ENCODE assay signal across 1 cellular context in the genomic region with DNA sequence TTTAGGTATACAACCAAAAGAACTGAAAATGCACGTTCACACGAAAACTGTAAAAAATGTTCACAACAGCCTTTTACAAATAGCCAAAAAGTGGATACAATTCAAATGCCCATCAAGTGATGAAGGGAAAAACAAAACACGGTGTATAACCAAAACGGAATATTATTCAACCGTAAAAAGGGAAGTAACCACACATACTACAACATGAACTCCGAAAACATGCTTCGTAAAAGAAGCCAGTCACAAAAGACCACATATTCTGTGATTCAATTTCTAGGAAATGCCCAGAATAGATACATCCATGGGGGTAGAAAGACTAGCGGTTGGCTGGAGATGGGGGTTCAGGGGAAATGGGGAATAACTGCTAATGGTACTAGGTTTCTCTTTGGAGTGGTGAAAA.
TF ChIP-seq lines count a peak whose summit lies in the region.

No MANE protein-coding gene starts in this region.

TF ChIP-seq in GM23338, 12 proteins besides CTCF, POLR2A, EP300 and RAD21 (continued from another document):
- TF ChIP-seq, protein P1, sequence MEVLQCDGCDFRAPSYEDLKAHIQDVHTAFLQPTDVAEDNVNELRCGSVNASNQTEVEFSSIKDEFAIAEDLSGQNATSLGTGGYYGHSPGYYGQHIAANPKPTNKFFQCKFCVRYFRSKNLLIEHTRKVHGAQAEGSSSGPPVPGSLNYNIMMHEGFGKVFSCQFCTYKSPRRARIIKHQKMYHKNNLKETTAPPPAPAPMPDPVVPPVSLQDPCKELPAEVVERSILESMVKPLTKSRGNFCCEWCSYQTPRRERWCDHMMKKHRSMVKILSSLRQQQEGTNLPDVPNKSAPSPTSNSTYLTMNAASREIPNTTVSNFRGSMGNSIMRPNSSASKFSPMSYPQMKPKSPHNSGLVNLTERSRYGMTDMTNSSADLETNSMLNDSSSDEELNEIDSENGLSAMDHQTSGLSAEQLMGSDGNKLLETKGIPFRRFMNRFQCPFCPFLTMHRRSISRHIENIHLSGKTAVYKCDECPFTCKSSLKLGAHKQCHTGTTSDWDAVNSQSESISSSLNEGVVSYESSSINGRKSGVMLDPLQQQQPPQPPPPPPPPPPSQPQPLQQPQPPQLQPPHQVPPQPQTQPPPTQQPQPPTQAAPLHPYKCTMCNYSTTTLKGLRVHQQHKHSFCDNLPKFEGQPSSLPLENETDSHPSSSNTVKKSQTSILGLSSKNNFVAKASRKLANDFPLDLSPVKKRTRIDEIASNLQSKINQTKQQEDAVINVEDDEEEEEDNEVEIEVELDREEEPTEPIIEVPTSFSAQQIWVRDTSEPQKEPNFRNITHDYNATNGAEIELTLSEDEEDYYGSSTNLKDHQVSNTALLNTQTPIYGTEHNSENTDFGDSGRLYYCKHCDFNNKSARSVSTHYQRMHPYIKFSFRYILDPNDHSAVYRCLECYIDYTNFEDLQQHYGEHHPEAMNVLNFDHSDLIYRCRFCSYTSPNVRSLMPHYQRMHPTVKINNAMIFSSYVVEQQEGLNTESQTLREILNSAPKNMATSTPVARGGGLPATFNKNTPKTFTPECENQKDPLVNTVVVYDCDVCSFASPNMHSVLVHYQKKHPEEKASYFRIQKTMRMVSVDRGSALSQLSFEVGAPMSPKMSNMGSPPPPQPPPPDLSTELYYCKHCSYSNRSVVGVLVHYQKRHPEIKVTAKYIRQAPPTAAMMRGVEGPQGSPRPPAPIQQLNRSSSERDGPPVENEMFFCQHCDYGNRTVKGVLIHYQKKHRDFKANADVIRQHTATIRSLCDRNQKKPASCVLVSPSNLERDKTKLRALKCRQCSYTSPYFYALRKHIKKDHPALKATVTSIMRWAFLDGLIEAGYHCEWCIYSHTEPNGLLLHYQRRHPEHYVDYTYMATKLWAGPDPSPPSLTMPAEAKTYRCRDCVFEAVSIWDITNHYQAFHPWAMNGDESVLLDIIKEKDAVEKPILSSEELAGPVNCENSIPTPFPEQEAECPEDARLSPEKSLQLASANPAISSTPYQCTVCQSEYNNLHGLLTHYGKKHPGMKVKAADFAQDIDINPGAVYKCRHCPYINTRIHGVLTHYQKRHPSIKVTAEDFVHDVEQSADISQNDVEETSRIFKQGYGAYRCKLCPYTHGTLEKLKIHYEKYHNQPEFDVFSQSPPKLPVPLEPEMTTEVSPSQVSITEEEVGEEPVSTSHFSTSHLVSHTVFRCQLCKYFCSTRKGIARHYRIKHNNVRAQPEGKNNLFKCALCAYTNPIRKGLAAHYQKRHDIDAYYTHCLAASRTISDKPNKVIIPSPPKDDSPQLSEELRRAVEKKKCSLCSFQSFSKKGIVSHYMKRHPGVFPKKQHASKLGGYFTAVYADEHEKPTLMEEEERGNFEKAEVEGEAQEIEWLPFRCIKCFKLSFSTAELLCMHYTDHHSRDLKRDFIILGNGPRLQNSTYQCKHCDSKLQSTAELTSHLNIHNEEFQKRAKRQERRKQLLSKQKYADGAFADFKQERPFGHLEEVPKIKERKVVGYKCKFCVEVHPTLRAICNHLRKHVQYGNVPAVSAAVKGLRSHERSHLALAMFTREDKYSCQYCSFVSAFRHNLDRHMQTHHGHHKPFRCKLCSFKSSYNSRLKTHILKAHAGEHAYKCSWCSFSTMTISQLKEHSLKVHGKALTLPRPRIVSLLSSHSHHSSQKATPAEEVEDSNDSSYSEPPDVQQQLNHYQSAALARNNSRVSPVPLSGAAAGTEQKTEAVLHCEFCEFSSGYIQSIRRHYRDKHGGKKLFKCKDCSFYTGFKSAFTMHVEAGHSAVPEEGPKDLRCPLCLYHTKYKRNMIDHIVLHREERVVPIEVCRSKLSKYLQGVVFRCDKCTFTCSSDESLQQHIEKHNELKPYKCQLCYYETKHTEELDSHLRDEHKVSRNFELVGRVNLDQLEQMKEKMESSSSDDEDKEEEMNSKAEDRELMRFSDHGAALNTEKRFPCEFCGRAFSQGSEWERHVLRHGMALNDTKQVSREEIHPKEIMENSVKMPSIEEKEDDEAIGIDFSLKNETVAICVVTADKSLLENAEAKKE (CRISPR knock-in tag; IDR thresholded peaks at IDR 0.05): no peak
- no peak for TF ChIP-seq ZNF114 (CRISPR knock-in tag; IDR thresholded peaks at IDR 0.05)
- TF ChIP-seq, protein P2, sequence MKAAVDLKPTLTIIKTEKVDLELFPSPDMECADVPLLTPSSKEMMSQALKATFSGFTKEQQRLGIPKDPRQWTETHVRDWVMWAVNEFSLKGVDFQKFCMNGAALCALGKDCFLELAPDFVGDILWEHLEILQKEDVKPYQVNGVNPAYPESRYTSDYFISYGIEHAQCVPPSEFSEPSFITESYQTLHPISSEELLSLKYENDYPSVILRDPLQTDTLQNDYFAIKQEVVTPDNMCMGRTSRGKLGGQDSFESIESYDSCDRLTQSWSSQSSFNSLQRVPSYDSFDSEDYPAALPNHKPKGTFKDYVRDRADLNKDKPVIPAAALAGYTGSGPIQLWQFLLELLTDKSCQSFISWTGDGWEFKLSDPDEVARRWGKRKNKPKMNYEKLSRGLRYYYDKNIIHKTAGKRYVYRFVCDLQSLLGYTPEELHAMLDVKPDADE (IDR thresholded peaks at IDR 0.05): no peak
- no peak for TF ChIP-seq STAT1 (IDR thresholded peaks at IDR 0.05; ENCODE audit: unreplicated experiment)
- TF ChIP-seq, protein P3, sequence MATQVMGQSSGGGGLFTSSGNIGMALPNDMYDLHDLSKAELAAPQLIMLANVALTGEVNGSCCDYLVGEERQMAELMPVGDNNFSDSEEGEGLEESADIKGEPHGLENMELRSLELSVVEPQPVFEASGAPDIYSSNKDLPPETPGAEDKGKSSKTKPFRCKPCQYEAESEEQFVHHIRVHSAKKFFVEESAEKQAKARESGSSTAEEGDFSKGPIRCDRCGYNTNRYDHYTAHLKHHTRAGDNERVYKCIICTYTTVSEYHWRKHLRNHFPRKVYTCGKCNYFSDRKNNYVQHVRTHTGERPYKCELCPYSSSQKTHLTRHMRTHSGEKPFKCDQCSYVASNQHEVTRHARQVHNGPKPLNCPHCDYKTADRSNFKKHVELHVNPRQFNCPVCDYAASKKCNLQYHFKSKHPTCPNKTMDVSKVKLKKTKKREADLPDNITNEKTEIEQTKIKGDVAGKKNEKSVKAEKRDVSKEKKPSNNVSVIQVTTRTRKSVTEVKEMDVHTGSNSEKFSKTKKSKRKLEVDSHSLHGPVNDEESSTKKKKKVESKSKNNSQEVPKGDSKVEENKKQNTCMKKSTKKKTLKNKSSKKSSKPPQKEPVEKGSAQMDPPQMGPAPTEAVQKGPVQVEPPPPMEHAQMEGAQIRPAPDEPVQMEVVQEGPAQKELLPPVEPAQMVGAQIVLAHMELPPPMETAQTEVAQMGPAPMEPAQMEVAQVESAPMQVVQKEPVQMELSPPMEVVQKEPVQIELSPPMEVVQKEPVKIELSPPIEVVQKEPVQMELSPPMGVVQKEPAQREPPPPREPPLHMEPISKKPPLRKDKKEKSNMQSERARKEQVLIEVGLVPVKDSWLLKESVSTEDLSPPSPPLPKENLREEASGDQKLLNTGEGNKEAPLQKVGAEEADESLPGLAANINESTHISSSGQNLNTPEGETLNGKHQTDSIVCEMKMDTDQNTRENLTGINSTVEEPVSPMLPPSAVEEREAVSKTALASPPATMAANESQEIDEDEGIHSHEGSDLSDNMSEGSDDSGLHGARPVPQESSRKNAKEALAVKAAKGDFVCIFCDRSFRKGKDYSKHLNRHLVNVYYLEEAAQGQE (IDR thresholded peaks at IDR 0.05; ENCODE audit: unreplicated experiment): no peak
- TF ChIP-seq POLR2AphosphoS5 (IDR thresholded peaks at IDR 0.05; ENCODE audit: low read depth): no peak
- TF ChIP-seq CREB1 (CRISPR knock-in tag; IDR thresholded peaks at IDR 0.05; ENCODE audit: low read depth): no peak
- TF ChIP-seq ZNF331 (CRISPR knock-in tag; IDR thresholded peaks at IDR 0.05; ENCODE audit: low read depth): no peak
- TF ChIP-seq JUNB (IDR thresholded peaks at IDR 0.05; ENCODE audit: unreplicated experiment): no peak
- TF ChIP-seq NANOG (IDR thresholded peaks at IDR 0.05; ENCODE audit: borderline replicate concordance): no peak
- no peak for TF ChIP-seq EZH2 (IDR thresholded peaks at IDR 0.05; ENCODE audit: low read depth, unreplicated experiment)
TF ChIP-seq in GM23338: peak in this region for 0.
